Comparison of ENCODE assay signal across 1 cellular context in genomic region chr16:29900888-29901606, GRCh38.
TF ChIP-seq lines count a peak whose summit lies in the region.

No MANE protein-coding gene starts in this region.

TF ChIP-seq in SK-N-SH, 30 proteins besides CTCF, POLR2A, EP300 and RAD21 (continued from another document):
- no peak for TF ChIP-seq PBX3 (IDR thresholded peaks at IDR 0.05)
- TF ChIP-seq GATA2 (CRISPR knock-in tag; IDR thresholded peaks at IDR 0.05): no peak
- TF ChIP-seq POLR2AphosphoS5 (IDR thresholded peaks at IDR 0.05; ENCODE audit: low read depth, low read length): no peak
- no peak for TF ChIP-seq FOXJ3 (CRISPR knock-in tag; IDR thresholded peaks at IDR 0.05)
- no peak for TF ChIP-seq USF2 (IDR thresholded peaks at IDR 0.05; ENCODE audit: borderline replicate concordance, low read depth, low read length)
- TF ChIP-seq JUND (IDR thresholded peaks at IDR 0.05): no peak
